ENCODE assay signal across 1 cellular context in genomic region chr9:124725068-124725452, GRCh38.
TF ChIP-seq lines count a peak whose summit lies in the region.

No MANE protein-coding gene starts in this region.

TF ChIP-seq in HepG2, 621 proteins besides CTCF, POLR2A, EP300 and RAD21 (continued from another document and continues in another):
- TF ChIP-seq FOXP4 (CRISPR knock-in tag; IDR thresholded peaks at IDR 0.05) (peak; percentile 68; the same call in 1 of the 2 replicates), MIER3 (CRISPR knock-in tag; IDR thresholded peaks at IDR 0.05; ENCODE audit: borderline replicate concordance) (no peak), SALL1 (CRISPR knock-in tag; IDR thresholded peaks at IDR 0.05) (peak; percentile 60), ZNF839 (CRISPR knock-in tag; IDR thresholded peaks at IDR 0.05; ENCODE audit: borderline replicate concordance) (no peak), FOXO1 (CRISPR knock-in tag; IDR thresholded peaks at IDR 0.05) (0 out of 2 replicates have a peak, but pooled peaks have one; percentile 18), ZNF563 (CRISPR knock-in tag; IDR thresholded peaks at IDR 0.05) (no peak), LCORL (IDR thresholded peaks at IDR 0.05) (no peak), LCORL (CRISPR knock-in tag; IDR thresholded peaks at IDR 0.05) (0 out of 2 replicates have a peak, but pooled peaks have one; percentile 30), ZNF564 (CRISPR knock-in tag; IDR thresholded peaks at IDR 0.05) (no peak), SOX5 (CRISPR knock-in tag; IDR thresholded peaks at IDR 0.05; ENCODE audit: borderline replicate concordance) (peak; percentile 47; the same call in 1 of the 2 replicates), KAT2B (IDR thresholded peaks at IDR 0.05; ENCODE audit: borderline replicate concordance, low read depth, low read length) (no peak), HDAC1 (CRISPR knock-in tag; IDR thresholded peaks at IDR 0.05) (0 out of 2 replicates have a peak, but pooled peaks have one; percentile 29), NR2F6 (IDR thresholded peaks at IDR 0.05) (peak; percentile 86), NR2F6 (CRISPR knock-in tag; IDR thresholded peaks at IDR 0.05) (peak; percentile 87), ZBTB44 (CRISPR knock-in tag; IDR thresholded peaks at IDR 0.05) (no peak), JARID2 (CRISPR knock-in tag; IDR thresholded peaks at IDR 0.05; ENCODE audit: insufficient replicate concordance) (no peak), SKIL (CRISPR knock-in tag; IDR thresholded peaks at IDR 0.05; ENCODE audit: borderline replicate concordance) (peak; percentile 94), BCL6 (CRISPR knock-in tag; IDR thresholded peaks at IDR 0.05) (peak; percentile 98), NR2C2 (CRISPR knock-in tag; IDR thresholded peaks at IDR 0.05; ENCODE audit: borderline replicate concordance) (peak; percentile 48; the same call in 1 of the 2 replicates), U2AF2 (IDR thresholded peaks at IDR 0.05; ENCODE audit: low read depth, low read length) (no peak), ZNF589 (CRISPR knock-in tag; conservative IDR thresholded peaks at IDR 0.05) (no peak), TAF15 (IDR thresholded peaks at IDR 0.05; ENCODE audit: low read depth, low read length, poor library complexity, severe bottlenecking) (no peak), DNMT3B (CRISPR knock-in tag; conservative IDR thresholded peaks at IDR 0.05) (no peak), GMEB1 (CRISPR knock-in tag; IDR thresholded peaks at IDR 0.05; ENCODE audit: borderline replicate concordance) (no peak), BRF2 (CRISPR knock-in tag; IDR thresholded peaks at IDR 0.05) (no peak), POLR2AphosphoS5 (IDR thresholded peaks at IDR 0.05; ENCODE audit: low read depth, low read length) (no peak), KDM1A (CRISPR knock-in tag; IDR thresholded peaks at IDR 0.05) (no peak), ELF3 (CRISPR knock-in tag; IDR thresholded peaks at IDR 0.05) (peak; percentile 50; the same call in 1 of the 2 replicates), RBM39 (IDR thresholded peaks at IDR 0.05; ENCODE audit: low read depth, low read length, poor library complexity, severe bottlenecking) (no peak), RARA (CRISPR knock-in tag; IDR thresholded peaks at IDR 0.05) (peak; percentile 99), REPIN1 (CRISPR knock-in tag; IDR thresholded peaks at IDR 0.05; ENCODE audit: borderline replicate concordance, low read depth) (0 out of 2 replicates have a peak, but pooled peaks have one; percentile 36), ZNF75D (CRISPR knock-in tag; IDR thresholded peaks at IDR 0.05; ENCODE audit: borderline replicate concordance) (no peak), ZNF205 (CRISPR knock-in tag; IDR thresholded peaks at IDR 0.05) (no peak), TERF1 (CRISPR knock-in tag; IDR thresholded peaks at IDR 0.05) (no peak), ZNF614 (CRISPR knock-in tag; IDR thresholded peaks at IDR 0.05; ENCODE audit: borderline replicate concordance) (peak; percentile 82; the same call in 1 of the 2 replicates), RXRB (CRISPR knock-in tag; IDR thresholded peaks at IDR 0.05; ENCODE audit: borderline replicate concordance) (peak; percentile 96), ZBTB42 (CRISPR knock-in tag; IDR thresholded peaks at IDR 0.05) (no peak), ERF (CRISPR knock-in tag; IDR thresholded peaks at IDR 0.05) (peak; percentile 60; the same call in 1 of the 2 replicates), U2AF1 (optimal IDR thresholded peaks at IDR 0.05; ENCODE audit: low read depth, low read length) (no peak), ZNF234 (CRISPR knock-in tag; conservative IDR thresholded peaks at IDR 0.05) (no peak), NPAS2 (CRISPR knock-in tag; IDR thresholded peaks at IDR 0.05; ENCODE audit: borderline replicate concordance) (no peak), HNF1A (IDR thresholded peaks at IDR 0.05; ENCODE audit: low read depth) (no peak), HNF1A (CRISPR knock-in tag; IDR thresholded peaks at IDR 0.05; ENCODE audit: borderline replicate concordance) (peak; percentile 21; the same call in 1 of the 2 replicates), MYNN (CRISPR knock-in tag; IDR thresholded peaks at IDR 0.05; ENCODE audit: low read depth) (no peak), NR2F1 (CRISPR knock-in tag; IDR thresholded peaks at IDR 0.05) (peak; percentile 43 to 57; a peak in 2 of 4 replicates), NCOR1 (IDR thresholded peaks at IDR 0.05; ENCODE audit: borderline replicate concordance, low read length) (peak; percentile 70; the same call in 1 of the 2 replicates), FOXM1 (CRISPR knock-in tag; IDR thresholded peaks at IDR 0.05) (no peak), MNT (IDR thresholded peaks at IDR 0.05) (no peak), SMARCC2 (IDR thresholded peaks at IDR 0.05) (no peak)
